Comparison of ENCODE assay signal across 15 cellular contexts in the genomic region with DNA sequence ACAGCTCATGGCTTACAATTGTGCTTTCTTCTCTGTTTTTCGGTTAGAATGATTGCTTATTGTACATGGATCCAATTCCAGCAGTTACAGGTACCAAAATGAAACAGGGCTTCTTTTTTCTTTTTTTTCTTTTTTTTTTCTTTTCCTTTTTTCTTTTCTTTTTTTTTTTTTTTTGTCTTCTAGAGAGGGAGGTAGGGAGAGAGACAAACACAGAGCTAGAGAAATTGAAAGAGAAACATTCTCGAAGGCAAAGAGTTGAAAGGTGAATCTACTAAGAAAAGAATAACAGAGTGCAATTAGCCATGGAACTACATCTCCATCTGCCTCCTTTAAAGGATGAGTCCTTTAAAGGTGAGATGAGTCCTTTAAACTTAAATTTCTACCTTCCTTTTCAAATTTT. TPM values are rescaled to one million over a fixed set of nuclear protein-coding genes. Genes with fewer than 3 reads are reported as not detected.
A peak's percentile ranks its signal among the peaks of the same experiment; 100 is the strongest.
DNase-seq lines count a peak whose midpoint lies in the region; ATAC-seq, FAIRE-seq and TF ChIP-seq lines count a peak whose summit lies in the region.
"Had no signal": no experiment of that assay in that cellular context is flagged by ENCODE, and none has a peak within 500 bp of the region (broad histone marks: within the 10 kb centered on the region; RNA-seq: fewer than 3 reads in every experiment).

No MANE protein-coding gene starts in this region.

- H3K4me1 ChIP-seq in GM23338 (ENCODE audit: insufficient read depth) (peaks cover 41% of the 10 kb centered on the region), astrocyte (ENCODE audit: insufficient read depth, low read length) (peaks cover 9% of the 10 kb centered on the region), iPS DF 6.9 (ENCODE audit: control insufficient read depth, insufficient read depth, low read length) (no peaks in the 10 kb centered on the region; the same call in 1 of the 2 replicates)

- no peaks in the 10 kb centered on the region for H3K9me2 ChIP-seq in GM23338 (ENCODE audit: insufficient read depth)

- H3K9me3 ChIP-seq in astrocyte (ENCODE audit: insufficient read depth, low read depth, low read length) (no peaks in the 10 kb centered on the region), iPS DF 6.9 (ENCODE audit: control insufficient read depth, insufficient read depth, low read length) (no peaks in the 10 kb centered on the region)
- H3K9me3 ChIP-seq: pancreas, Peyer's patch had no signal

- H3K36me3 ChIP-seq in GM23338 (ENCODE audit: insufficient read depth), result peaks cover 3% of the 10 kb centered on the region; the same call in 1 of the 2 replicates
- H3K36me3 ChIP-seq in astrocyte (ENCODE audit: insufficient read depth, low read length), result peaks cover 5% of the 10 kb centered on the region
- H3K36me3 ChIP-seq in iPS DF 6.9 (ENCODE audit: control insufficient read depth, insufficient read depth, low read length), result no peaks in the 10 kb centered on the region
- H3K36me3 ChIP-seq: pancreas, Peyer's patch had no signal

- no peak for TF ChIP-seq CTCF in GM23338 (conservative IDR thresholded peaks at IDR 0.05; ENCODE audit: low read depth in 2 of 2)
- no peak for TF ChIP-seq CTCF in astrocyte (IDR thresholded peaks at IDR 0.05; ENCODE audit: insufficient read depth, low read depth, low read length)
- TF ChIP-seq CTCF in osteocyte (IDR thresholded peaks at IDR 0.05), result no peak

- FAIRE-seq in astrocyte (lab: Jason Lieb, UNC), result no peak
- no peak for FAIRE-seq in urothelium cell line (lab: Jason Lieb, UNC)
- FAIRE-seq: HepG2, pancreas had no signal

- H3K4me3 ChIP-seq in GM23338, result peak overlapping the region; percentile 84
- peak overlapping the region; percentile 76 for H3K4me3 ChIP-seq in astrocyte (ENCODE audit: insufficient read depth, low read depth, low read length)
- H3K4me3 ChIP-seq in iPS DF 6.9 (ENCODE audit: low read length), result peak overlapping the region; percentile 94; the same call in 1 of the 2 replicates

- H3K4me2 ChIP-seq in GM23338 (peak overlapping the region; percentile 95), astrocyte (ENCODE audit: low read length) (peak overlapping the region; percentile 92)

- no CpG with 5 or more reads among the region's 2 CpGs for WGBS in iPS DF 6.9 (ENCODE audit: insufficient coverage, insufficient read length)

- peak overlapping the region; percentile 98 for H3K9ac ChIP-seq in astrocyte (ENCODE audit: low read length)

- H4K20me1 ChIP-seq in GM23338 (replicated peaks; ENCODE audit: insufficient read depth) (no peaks in the 10 kb centered on the region), astrocyte (ENCODE audit: insufficient read depth, low read length) (no peaks in the 10 kb centered on the region)

- ATAC-seq in GM23338, result no peak
- ATAC-seq in GM19395 (IDR thresholded peaks at IDR 0.05; ENCODE audit: unreplicated experiment), result no peak
- ATAC-seq: pancreas had no signal

- H3K79me2 ChIP-seq in GM23338 (replicated peaks; ENCODE audit: insufficient read depth) (peaks cover 32% of the 10 kb centered on the region), astrocyte (ENCODE audit: insufficient read depth, low read length) (peaks cover 63% of the 10 kb centered on the region)

- H3K27ac ChIP-seq in GM23338 (ENCODE audit: low read depth) (no peak overlapping the region), astrocyte (ENCODE audit: low read depth, low read length) (peak overlapping the region; percentile 92), iPS DF 6.9 (ENCODE audit: low read length) (no peak overlapping the region)
- H3K27ac ChIP-seq: pancreas had no signal

- H3K9me3 Mint-ChIP-seq in GM23338, result no peaks in the 10 kb centered on the region; the same call in 2 of the 3 replicates
- peaks cover 1% of the 10 kb centered on the region for H3K9me3 Mint-ChIP-seq in astrocyte (ENCODE audit: unreplicated experiment)
- H3K9me3 Mint-ChIP-seq in osteocyte (ENCODE audit: unreplicated experiment), result no peaks in the 10 kb centered on the region
- H3K9me3 Mint-ChIP-seq: activated T-helper 1 cell treated with anti-CD3 and anti-CD28 coated beads, Interleukin-12 subunit alpha, Interleukin-12 subunit beta, Interleukin-2, Interleukin-4 antibody, amounts not matched to agents 30 ng/mL and 10 ng/mL and 1 ng/mL, durations not matched to agents 14 hours and 24 hours and 36 hours had no signal

- H3K27me3 ChIP-seq in GM23338 (ENCODE audit: insufficient read depth) (peaks cover 10% of the 10 kb centered on the region; the same call in 1 of the 2 replicates), astrocyte (ENCODE audit: insufficient read depth, low read length) (no peaks in the 10 kb centered on the region), iPS DF 6.9 (ENCODE audit: control insufficient read depth, insufficient read depth, low read length) (no peaks in the 10 kb centered on the region)

- H3K36me3 Mint-ChIP-seq in GM23338 (ENCODE audit: low read depth), result peaks cover 3% of the 10 kb centered on the region; the same call in 2 of the 3 replicates
- H3K36me3 Mint-ChIP-seq in astrocyte (ENCODE audit: low read depth, unreplicated experiment), result no peaks in the 10 kb centered on the region
- H3K36me3 Mint-ChIP-seq in osteocyte (ENCODE audit: unreplicated experiment), result peaks cover 28% of the 10 kb centered on the region

- H3K4me3 Mint-ChIP-seq in GM23338 (peak overlapping the region; percentile 97), astrocyte (ENCODE audit: unreplicated experiment) (peak overlapping the region; percentile 87), osteocyte (ENCODE audit: unreplicated experiment) (peak overlapping the region; percentile 95)
- H3K4me3 Mint-ChIP-seq: activated T-helper 1 cell treated with anti-CD3 and anti-CD28 coated beads, Interleukin-12 subunit alpha, Interleukin-12 subunit beta, Interleukin-2, Interleukin-4 antibody, amounts not matched to agents 30 ng/mL and 10 ng/mL and 1 ng/mL, durations not matched to agents 14 hours and 24 hours and 36 hours had no signal

- H3K27me3 Mint-ChIP-seq in GM23338 (ENCODE audit: insufficient read depth, low read depth, poor library complexity) (peaks cover 22% of the 10 kb centered on the region), astrocyte (ENCODE audit: low read depth, unreplicated experiment) (no peaks in the 10 kb centered on the region), osteocyte (ENCODE audit: unreplicated experiment) (no peaks in the 10 kb centered on the region)

- peaks cover 31% of the 10 kb centered on the region for H3K4me1 Mint-ChIP-seq in GM23338
- H3K4me1 Mint-ChIP-seq in astrocyte (ENCODE audit: low read depth, unreplicated experiment), result peaks cover 9% of the 10 kb centered on the region
- peaks cover 39% of the 10 kb centered on the region for H3K4me1 Mint-ChIP-seq in osteocyte (ENCODE audit: unreplicated experiment)

- no peaks in the 10 kb centered on the region for H3F3A ChIP-seq in GM23338 (replicated peaks; ENCODE audit: low read depth)

- no peak overlapping the region for H2AFZ ChIP-seq in GM23338
- H2AFZ ChIP-seq in astrocyte (ENCODE audit: low read depth, low read length), result peak overlapping the region; percentile 6

- H3K27ac Mint-ChIP-seq in GM23338 (no peak overlapping the region), astrocyte (ENCODE audit: unreplicated experiment) (peak overlapping the region; percentile 60), osteocyte (ENCODE audit: unreplicated experiment) (peak overlapping the region; percentile 93)
- H3K27ac Mint-ChIP-seq: activated T-helper 1 cell treated with anti-CD3 and anti-CD28 coated beads, Interleukin-12 subunit alpha, Interleukin-12 subunit beta, Interleukin-2, Interleukin-4 antibody, amounts not matched to agents 30 ng/mL and 10 ng/mL and 1 ng/mL, durations not matched to agents 14 hours and 24 hours and 36 hours had no signal

- DNase-seq in GM23338 (ENCODE audit: low spot score) (no peak), astrocyte (ENCODE audit: low read depth) (no peak), iPS DF 6.9 (ENCODE audit: low read depth, low spot score) (no peak), osteocyte (ENCODE audit: extremely low spot score, unreplicated experiment) (no peak), hepatic stellate cell (ENCODE audit: low spot score) (no peak), urothelium cell line (ENCODE audit: low spot score) (no peak), dedifferentiated amniotic fluid mesenchymal stem cell (ENCODE audit: extremely low spot score) (no peak)
- DNase-seq: NCI-H1092 treated with DMSO at 0.1 percent for 48 hours; pancreas; Peyer's patch; stimulated activated CD8-positive, alpha-beta memory T cell treated with anti-CD3 and anti-CD28 coated beads, Interleukin-4, amount 100 ng/mL, for 48 hours; T-helper 2 cell had no signal

TF ChIP-seq in GM23338, 12 proteins besides CTCF, POLR2A, EP300 and RAD21 (continues in another document):
- no peak for TF ChIP-seq STAT1 (IDR thresholded peaks at IDR 0.05; ENCODE audit: unreplicated experiment)

RNA-seq across cellular contexts. Expression of a gene that starts 1.0 kb away (rescaled TPM):
- total RNA-seq in GM23338 (2014; rRNA removed; shearing (Covaris generic)), result 59.9 and 61.9 TPM in 2 replicates
- 43.3 and 44.0 TPM in 2 replicates for polyA plus RNA-seq in GM23338 (2016; fragmentation: Nextera tagmentation; extraction: Ambion mirVana)
- total RNA-seq in astrocyte (226 and 284 TPM in 2 replicates), osteocyte (470 and 495 TPM in 2 replicates)
- total RNA-seq: activated T-helper 1 cell treated with anti-CD3 and anti-CD28 coated beads, Interleukin-12 subunit alpha, Interleukin-12 subunit beta, Interleukin-2, Interleukin-4 antibody, amounts not matched to agents 30 ng/mL and 10 ng/mL and 1 ng/mL, durations not matched to agents 14 hours and 24 hours and 36 hours; HepG2 had no signal
